ENCODE assay signal across 15 cellular contexts in genomic region chr17:57666198-57666870, GRCh38.
DNase-seq lines count a peak whose midpoint lies in the region; ATAC-seq, FAIRE-seq and TF ChIP-seq lines count a peak whose summit lies in the region.
"Had no signal": no experiment of that assay in that cellular context is flagged by ENCODE, and none has a peak within 500 bp of the region (broad histone marks: within the 10 kb centered on the region; RNA-seq: fewer than 3 reads in every experiment).

No MANE protein-coding gene starts in this region.

- H3K27me3 Mint-ChIP-seq in natural killer cell treated with Interleukin-12 subunit alpha and Interleukin-12 subunit beta and Interleukin-15 and Interleukin-18, amount 100 ng/mL, for 72 hours = no peaks in the 10 kb centered on the region
- no peaks in the 10 kb centered on the region for H3K27me3 Mint-ChIP-seq in natural killer cell (ENCODE audit: low read depth in 2 of 2)
- H3K27me3 Mint-ChIP-seq in naive thymus-derived CD4-positive, alpha-beta T cell = no peaks in the 10 kb centered on the region

- no peak overlapping the region for H3K27ac ChIP-seq in GM12878 (ENCODE audit: control insufficient read depth, insufficient read depth)
- H3K27ac ChIP-seq in naive thymus-derived CD4-positive, alpha-beta T cell (ENCODE audit: low read depth, low read length) = no peak overlapping the region
- H3K27ac ChIP-seq: uterus had no signal

- RAD21 ChIA-PET in GM12878 (lab: Charles Lee; ENCODE audit: unreplicated experiment) = no interaction called here

- no peak overlapping the region for H3K4me3 ChIP-seq in GM12878
- no peak overlapping the region for H3K4me3 ChIP-seq in naive thymus-derived CD4-positive, alpha-beta T cell (ENCODE audit: low read length)
- H3K4me3 ChIP-seq: skin epidermis, uterus had no signal

- SMC1A ChIA-PET in GM12878 (lab: Charles Lee; ENCODE audit: uncharacterized antibody, unreplicated experiment) = interaction anchor here (1.0 to 1.4 kb wide), 2 partner anchors 11 to 68 kb away, joined by 3 read pairs; no protein-coding TSS in a partner anchor

- peaks cover 12 to 28% of the 10 kb centered on the region in 2 donors for H3K4me1 Mint-ChIP-seq in natural killer cell treated with Interleukin-12 subunit alpha and Interleukin-12 subunit beta and Interleukin-15 and Interleukin-18, amount 100 ng/mL, for 72 hours (ENCODE audit: low read depth in 2 of 2)
- peaks cover 0 to 21% of the 10 kb centered on the region in 2 donors for H3K4me1 Mint-ChIP-seq in natural killer cell
- peaks cover 0 to 13% (median 7%) of the 10 kb centered on the region in 7 donors for H3K4me1 Mint-ChIP-seq in naive thymus-derived CD4-positive, alpha-beta T cell

- no TSS peak for BruUV-seq in GM12878 (replicated peaks; lab: Mats Ljungman, UMichigan)

- no peak overlapping the region for H3K9ac ChIP-seq in GM12878 (ENCODE audit: control insufficient read depth, insufficient read depth, low read length)

- peak; percentile 47 for FAIRE-seq in GM12878 (lab: Jason Lieb, UNC)
- FAIRE-seq: GM19239, TTC549 had no signal

- TF ChIP-seq EP300 in GM12878 (IDR thresholded peaks at IDR 0.05; ENCODE audit: borderline replicate concordance in 1 of 2, control insufficient read depth in 1 of 2, low read depth in 2 of 2, low read length in 2 of 2) = no peak

- TF ChIP-seq RAD21 in GM12878 (IDR thresholded peaks at IDR 0.05; ENCODE audit: insufficient read depth, low read depth, low read length) = no peak

- no peaks in the 10 kb centered on the region; a peak in 2 of 4 replicates for H3K36me3 ChIP-seq in GM12878 (ENCODE audit: control insufficient read depth in 2 of 2, insufficient read depth in 2 of 2, low read length in 1 of 2)
- H3K36me3 ChIP-seq in naive thymus-derived CD4-positive, alpha-beta T cell (ENCODE audit: control insufficient read depth in 2 of 3, insufficient read depth in 3 of 3, low read length in 3 of 3) = peaks cover 0 to 6% (median 0%) of the 10 kb centered on the region in 3 experiments
- H3K36me3 ChIP-seq: uterus had no signal

- no peak overlapping the region for H2AFZ ChIP-seq in GM12878 (ENCODE audit: control insufficient read depth, low read depth, low read length)

- intact Hi-C loops in natural killer cell (cut with micrococcal nuclease) = no loop called here
- intact Hi-C loops in GM12878 (cut with micrococcal nuclease; ENCODE audit: unreplicated experiment) = no loop called here
- intact Hi-C loops in naive thymus-derived CD4-positive, alpha-beta T cell (cut with micrococcal nuclease) = no loop called here

- no peaks in the 10 kb centered on the region for H3K9me3 Mint-ChIP-seq in natural killer cell treated with Interleukin-12 subunit alpha and Interleukin-12 subunit beta and Interleukin-15 and Interleukin-18, amount 100 ng/mL, for 72 hours
- no peaks in the 10 kb centered on the region for H3K9me3 Mint-ChIP-seq in natural killer cell
- no peaks in the 10 kb centered on the region for H3K9me3 Mint-ChIP-seq in naive thymus-derived CD4-positive, alpha-beta T cell

- CTCF ChIA-PET in GM12878 (lab: Yijun Ruan, JAX) = interaction anchor here (1.1 to 1.5 kb wide), 4 partner anchors 13 to 423 kb away, joined by 3 to 4 read pairs (median 4); no protein-coding TSS in a partner anchor
- CTCF ChIA-PET in naive thymus-derived CD4-positive, alpha-beta T cell (lab: Charles Lee) = interaction anchor here (0.6 to 1.0 kb wide), 2 partner anchors 68 to 323 kb away, joined by 4 to 5 read pairs; no protein-coding TSS in a partner anchor

- in situ Hi-C loops in GM12878 (cut with MboI) = no loop called here

- H3K79me2 ChIP-seq in GM12878 (ENCODE audit: control insufficient read depth, insufficient read depth, low read length) = no peaks in the 10 kb centered on the region

- no peaks in the 10 kb centered on the region for H3K27me3 ChIP-seq in GM12878 (replicated peaks in 1 of 2; ENCODE audit: control insufficient read depth in 2 of 2, insufficient read depth in 2 of 2, low read length in 1 of 2)
- H3K27me3 ChIP-seq in naive thymus-derived CD4-positive, alpha-beta T cell (ENCODE audit: control insufficient read depth in 2 of 2, insufficient read depth in 2 of 2, low read length in 2 of 2) = no peaks in the 10 kb centered on the region
- H3K27me3 ChIP-seq: uterus had no signal

- TF ChIP-seq POLR2A in GM12878 (IDR thresholded peaks at IDR 0.05; ENCODE audit: low read depth, low read length) = no peak

- H3K27ac Mint-ChIP-seq in natural killer cell treated with Interleukin-12 subunit alpha and Interleukin-12 subunit beta and Interleukin-15 and Interleukin-18, amount 100 ng/mL, for 72 hours = peak overlapping the region; percentile 3 to 50
- peak overlapping the region in 1 of 2 donors; percentile 58 for H3K27ac Mint-ChIP-seq in natural killer cell
- H3K27ac Mint-ChIP-seq in naive thymus-derived CD4-positive, alpha-beta T cell = peak overlapping the region; percentile 9 to 83 (median 77)

- DNase-seq in natural killer cell treated with Interleukin-12 subunit alpha and Interleukin-12 subunit beta and Interleukin-15 and Interleukin-18, amount 100 ng/mL, for 72 hours (ENCODE audit: low spot score) = no peak
- no peak for DNase-seq in natural killer cell
- DNase-seq in GM12878 (ENCODE audit: low read depth, low spot score) = no peak
- DNase-seq in naive thymus-derived CD4-positive, alpha-beta T cell = peak in 1 of 9 donors; percentile 7
- DNase-seq in putamen (ENCODE audit: low spot score) = no peak
- no peak for DNase-seq in NCI-H2029 (lab: John Stamatoyannopoulos, UW)
- DNase-seq: H7, NCI-H69, Right ventricle myocardium superior had no signal

- H3K4me2 ChIP-seq in GM12878 (ENCODE audit: control insufficient read depth, insufficient read depth) = no peak overlapping the region

- ATAC-seq in natural killer cell treated with Interleukin-12 subunit alpha and Interleukin-12 subunit beta and Interleukin-15 and Interleukin-18, amount 100 ng/mL, for 72 hours = no peak
- ATAC-seq in natural killer cell (no peak), GM12878 (no peak), HG03521 (IDR thresholded peaks at IDR 0.05; ENCODE audit: unreplicated experiment) (no peak), HG02610 (IDR thresholded peaks at IDR 0.05; ENCODE audit: unreplicated experiment) (no peak)
- ATAC-seq in naive thymus-derived CD4-positive, alpha-beta T cell = no peak

- no peaks in the 10 kb centered on the region for H4K20me1 ChIP-seq in GM12878 (ENCODE audit: control insufficient read depth, insufficient read depth)

- TF ChIP-seq CTCF in natural killer cell (IDR thresholded peaks at IDR 0.05) = no peak
- TF ChIP-seq CTCF in GM12878 (IDR thresholded peaks at IDR 0.05 in 2 of 3, conservative IDR thresholded peaks at IDR 0.05 in 1 of 3; ENCODE audit: control insufficient read depth in 2 of 3, extremely low read depth in 1 of 3, insufficient read depth in 1 of 3, low read depth in 3 of 3, low read length in 3 of 3) = no peak

- no peak overlapping the region for H3K4me3 Mint-ChIP-seq in natural killer cell treated with Interleukin-12 subunit alpha and Interleukin-12 subunit beta and Interleukin-15 and Interleukin-18, amount 100 ng/mL, for 72 hours
- no peak overlapping the region for H3K4me3 Mint-ChIP-seq in natural killer cell
- no peak overlapping the region for H3K4me3 Mint-ChIP-seq in naive thymus-derived CD4-positive, alpha-beta T cell

- no peaks in the 10 kb centered on the region for H3K4me1 ChIP-seq in GM12878 (ENCODE audit: control insufficient read depth, insufficient read depth, low read length)
- peaks cover 0 to 10% of the 10 kb centered on the region in 2 donors for H3K4me1 ChIP-seq in naive thymus-derived CD4-positive, alpha-beta T cell (ENCODE audit: control insufficient read depth in 2 of 2, insufficient read depth in 2 of 2, low read length in 2 of 2)

- H3K9me3 ChIP-seq in GM12878 (replicated peaks; ENCODE audit: control insufficient read depth, insufficient read depth, low read length) = no peaks in the 10 kb centered on the region
- no peaks in the 10 kb centered on the region for H3K9me3 ChIP-seq in naive thymus-derived CD4-positive, alpha-beta T cell (ENCODE audit: control insufficient read depth in 2 of 3, low read length in 3 of 3)
- H3K9me3 ChIP-seq: uterus had no signal

- 88% methylated on average over 5 of the region's 5 CpGs for WGBS in GM12878 (ENCODE audit: insufficient coverage, insufficient replicate concordance, low lambda C conversion rate, missing lambda C conversion rate)

- H3K36me3 Mint-ChIP-seq in natural killer cell treated with Interleukin-12 subunit alpha and Interleukin-12 subunit beta and Interleukin-15 and Interleukin-18, amount 100 ng/mL, for 72 hours = no peaks in the 10 kb centered on the region
- no peaks in the 10 kb centered on the region for H3K36me3 Mint-ChIP-seq in natural killer cell
- H3K36me3 Mint-ChIP-seq in naive thymus-derived CD4-positive, alpha-beta T cell = peaks cover 0 to 11% (median under 1%) of the 10 kb centered on the region in 5 donors

- POLR2A ChIA-PET in GM12878 (lab: Charles Lee) = no interaction called here
- POLR2A ChIA-PET in naive thymus-derived CD4-positive, alpha-beta T cell (lab: Charles Lee) = interaction anchor here (0.6 kb wide), 1 partner anchor 11 kb away, joined by 3 read pairs; no protein-coding TSS in a partner anchor

TF ChIP-seq in GM12878, 131 proteins besides CTCF, POLR2A, EP300 and RAD21 (continues in another document):
- TF ChIP-seq NFXL1 (IDR thresholded peaks at IDR 0.05; ENCODE audit: borderline replicate concordance) (no peak), SKIL (IDR thresholded peaks at IDR 0.05; ENCODE audit: low read depth, poor library complexity, severe bottlenecking) (no peak), GATAD2B (conservative IDR thresholded peaks at IDR 0.05; ENCODE audit: low read depth) (no peak)
